ENCODE assay signal across 9 cellular contexts in the genomic region with DNA sequence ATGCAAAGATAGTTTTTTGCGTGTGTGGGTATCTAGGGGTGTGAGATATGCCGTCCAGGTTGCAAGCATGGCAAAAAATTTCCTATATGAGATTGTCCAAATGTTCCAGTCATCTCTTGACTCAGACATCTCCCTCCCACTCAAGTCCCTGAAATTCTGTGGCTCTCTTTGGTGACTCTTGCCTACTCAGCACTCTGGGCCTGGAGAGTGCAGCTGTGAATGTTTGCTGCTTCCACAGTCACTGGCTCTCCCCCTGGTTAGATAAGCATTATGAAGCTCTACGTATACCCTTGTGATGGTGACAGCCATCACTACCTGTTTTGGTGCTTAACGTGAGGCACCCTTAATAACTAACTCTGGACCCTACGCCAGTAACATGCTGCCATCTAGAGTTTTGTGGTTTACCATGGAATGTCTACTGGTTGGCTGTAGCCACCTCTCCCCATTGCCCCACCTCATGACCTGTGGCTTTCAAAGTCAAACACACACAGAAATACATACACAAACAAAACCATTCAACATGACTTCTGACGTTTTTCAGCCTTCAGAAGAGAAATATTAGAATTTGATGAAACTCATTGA.
A peak's percentile ranks its signal among the peaks of the same experiment; 100 is the strongest.
DNase-seq lines count a peak whose midpoint lies in the region; ATAC-seq and TF ChIP-seq lines count a peak whose summit lies in the region.
"Had no signal": no experiment of that assay in that cellular context is flagged by ENCODE, and none has a peak within 500 bp of the region (broad histone marks: within the 10 kb centered on the region; RNA-seq: fewer than 3 reads in every experiment).

No MANE protein-coding gene starts in this region.

- no peak overlapping the region for H3K27ac ChIP-seq in fibroblast of lung (ENCODE audit: insufficient read depth, low read length)
- H3K27ac ChIP-seq: epithelial cell of prostate had no signal

- ATAC-seq in GM18505 (IDR thresholded peaks at IDR 0.05; ENCODE audit: unreplicated experiment) (peak; percentile 70), GM21786 (IDR thresholded peaks at IDR 0.05; ENCODE audit: unreplicated experiment) (peak; percentile 74), HG03045 (IDR thresholded peaks at IDR 0.05; ENCODE audit: unreplicated experiment) (no peak)

- H3K9ac ChIP-seq in fibroblast of lung (ENCODE audit: insufficient read depth, low read length): no peak overlapping the region

- no peak overlapping the region for H2AFZ ChIP-seq in fibroblast of lung (ENCODE audit: low read length)

- TF ChIP-seq POLR2A in GM18505 (IDR thresholded peaks at IDR 0.05; ENCODE audit: borderline replicate concordance, extremely low read depth, insufficient read depth, insufficient read length): no peak

- H3K36me3 ChIP-seq in fibroblast of lung (ENCODE audit: control insufficient read depth, insufficient read depth, low read length): no peaks in the 10 kb centered on the region

- DNase-seq in LNCaP clone FGC (ENCODE audit: low read depth) (no peak), fibroblast of lung (ENCODE audit: low read depth in 2 of 2) (peak; percentile 31 to 38), epidermal melanocyte (ENCODE audit: insufficient read length, low spot score) (no peak), midbrain (lab: John Stamatoyannopoulos, UW) (no peak), dedifferentiated amniotic fluid mesenchymal stem cell (ENCODE audit: extremely low spot score) (no peak)

- no peak overlapping the region for H3K4me3 ChIP-seq in LNCaP clone FGC (ENCODE audit: low read depth, low read length)
- no peak overlapping the region for H3K4me3 ChIP-seq in fibroblast of lung (replicated peaks in 1 of 4; ENCODE audit: control extremely low read depth in 1 of 4, insufficient read depth in 1 of 4, low read depth in 3 of 4, low read length in 4 of 4)

- H3K9me3 ChIP-seq in fibroblast of lung (ENCODE audit: control insufficient read depth, insufficient read depth, low read depth, low read length): no peaks in the 10 kb centered on the region

- no peak overlapping the region for H3K4me2 ChIP-seq in fibroblast of lung (ENCODE audit: extremely low read depth, insufficient read depth, low read length)

- peaks cover 2% of the 10 kb centered on the region for H3K4me1 ChIP-seq in fibroblast of lung (ENCODE audit: control insufficient read depth, extremely low read depth, insufficient read depth, low read length)

- H3K79me2 ChIP-seq in fibroblast of lung (ENCODE audit: control insufficient read depth, insufficient read depth, low read length): no peaks in the 10 kb centered on the region

- TF ChIP-seq CTCF in LNCaP clone FGC (IDR thresholded peaks at IDR 0.05; ENCODE audit: control insufficient read depth, extremely low read depth, insufficient read depth) (0 out of 2 replicates have a peak, but pooled peaks have one; percentile 18), fibroblast of lung (conservative IDR thresholded peaks at IDR 0.05 in 1 of 2, IDR thresholded peaks at IDR 0.05 in 1 of 2; ENCODE audit: low read depth in 1 of 2, low read length in 2 of 2) (no peak)

- no peaks in the 10 kb centered on the region for H4K20me1 ChIP-seq in fibroblast of lung (ENCODE audit: control insufficient read depth, extremely low read depth, insufficient read depth, low read length)

- no peaks in the 10 kb centered on the region for H3K27me3 ChIP-seq in fibroblast of lung (ENCODE audit: control insufficient read depth, insufficient read depth, low read length)

Comparison
In these comparisons a context has a peak if more than half of its experiments do, and no peak if none do; other contexts are left out.
1. DNase-seq: peak in fibroblast of lung (2 of 2); none in LNCaP clone FGC (single experiment), epidermal melanocyte (single experiment), midbrain (single experiment) and dedifferentiated amniotic fluid mesenchymal stem cell (single experiment).